ENCODE assay signal across 8 cellular contexts in the genomic region with DNA sequence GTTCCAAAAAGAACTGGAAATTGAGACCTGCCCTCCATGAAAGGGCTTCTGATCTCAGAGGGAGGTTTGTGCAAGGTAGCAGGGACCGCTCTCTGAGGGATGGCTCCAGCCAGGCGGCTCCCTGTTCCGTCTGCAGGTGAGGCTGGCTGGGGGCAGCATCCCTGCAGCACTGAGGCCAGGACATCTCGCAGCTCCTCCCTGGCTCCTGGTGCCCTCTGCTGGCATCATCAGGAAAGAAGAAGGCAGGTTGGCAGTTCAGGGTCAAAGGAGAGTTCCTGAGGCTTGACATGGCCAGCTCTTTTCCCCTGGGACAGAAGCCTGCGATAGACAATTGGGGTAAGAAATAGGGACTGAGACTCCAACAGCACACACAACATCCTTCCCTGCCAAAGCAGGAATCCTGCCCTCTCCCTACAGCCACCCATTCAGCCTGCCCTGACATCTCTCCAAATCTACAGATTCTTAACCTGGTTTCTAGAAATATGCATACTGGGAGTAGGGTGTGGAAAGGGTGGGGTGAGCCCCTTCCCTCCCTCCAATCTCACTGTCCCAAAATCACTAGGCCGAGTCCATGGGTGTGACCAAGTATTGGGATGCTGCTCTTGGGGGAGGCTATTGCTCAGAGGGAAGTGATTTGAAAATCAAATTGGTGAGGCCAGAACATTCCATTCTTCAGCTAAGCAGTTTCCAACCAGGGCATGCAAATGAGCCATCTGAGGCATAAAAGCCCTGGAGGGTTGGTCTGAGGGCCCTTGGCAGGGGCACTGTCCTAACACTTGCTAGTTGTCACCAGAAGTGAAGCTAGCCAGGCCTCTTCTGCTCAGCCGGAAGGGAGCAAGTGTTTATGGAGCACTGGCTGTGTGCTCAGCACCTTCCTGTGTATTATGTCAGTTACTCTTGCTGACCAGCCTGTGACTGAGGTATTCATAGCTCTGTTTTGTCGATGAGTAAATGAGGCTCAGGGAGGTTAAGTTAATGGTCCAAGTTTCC.
DNase-seq lines count a peak whose midpoint lies in the region; ATAC-seq, FAIRE-seq and TF ChIP-seq lines count a peak whose summit lies in the region.

No MANE protein-coding gene starts in this region.

- H3K4me3 Mint-ChIP-seq in natural killer cell treated with Interleukin-12 subunit alpha and Interleukin-12 subunit beta and Interleukin-15 and Interleukin-18, amount 100 ng/mL, for 72 hours, result no peak overlapping the region

- H3K27me3 Mint-ChIP-seq in natural killer cell treated with Interleukin-12 subunit alpha and Interleukin-12 subunit beta and Interleukin-15 and Interleukin-18, amount 100 ng/mL, for 72 hours, result peaks cover 0 to 7% of the 10 kb centered on the region in 2 donors

- ATAC-seq in lower lobe of right lung, result peak; percentile 45 to 86
- no peak for ATAC-seq in natural killer cell treated with Interleukin-12 subunit alpha and Interleukin-12 subunit beta and Interleukin-15 and Interleukin-18, amount 100 ng/mL, for 72 hours
- ATAC-seq in HG02588 (IDR thresholded peaks at IDR 0.05; ENCODE audit: unreplicated experiment), result no peak

- no peaks in the 10 kb centered on the region for H3K9me3 Mint-ChIP-seq in natural killer cell treated with Interleukin-12 subunit alpha and Interleukin-12 subunit beta and Interleukin-15 and Interleukin-18, amount 100 ng/mL, for 72 hours

- H3K4me3 ChIP-seq in lower lobe of right lung, result no peak overlapping the region

- FAIRE-seq in HTR-8/SVneo (lab: Jason Lieb, UNC), result no peak

- no peaks in the 10 kb centered on the region for H3K36me3 Mint-ChIP-seq in natural killer cell treated with Interleukin-12 subunit alpha and Interleukin-12 subunit beta and Interleukin-15 and Interleukin-18, amount 100 ng/mL, for 72 hours

- H3K4me1 ChIP-seq in lower lobe of right lung, result peaks cover 5% of the 10 kb centered on the region

- no peaks in the 10 kb centered on the region for H3K9me3 ChIP-seq in lower lobe of right lung

- intact Hi-C loops in lower lobe of right lung (cut with DNase I), result no loop called here

- no peak for TF ChIP-seq CTCF in lower lobe of right lung (IDR thresholded peaks at IDR 0.05)

- H3K4me1 Mint-ChIP-seq in natural killer cell treated with Interleukin-12 subunit alpha and Interleukin-12 subunit beta and Interleukin-15 and Interleukin-18, amount 100 ng/mL, for 72 hours (ENCODE audit: low read depth in 2 of 2), result no peaks in the 10 kb centered on the region

- DNase-seq in COLO829 (ENCODE audit: low spot score) (peak; percentile 33), HTR-8/SVneo (ENCODE audit: insufficient read length, low spot score) (peak; percentile 31), T47D (ENCODE audit: low read depth in 1 of 2, low spot score in 1 of 2) (peak; percentile 31 to 46), lower lobe of right lung (peak; percentile 66), NCI-H128 (lab: John Stamatoyannopoulos, UW; ENCODE audit: unreplicated experiment) (no peak)
- DNase-seq in natural killer cell treated with Interleukin-12 subunit alpha and Interleukin-12 subunit beta and Interleukin-15 and Interleukin-18, amount 100 ng/mL, for 72 hours (ENCODE audit: low spot score), result no peak
- no peak for DNase-seq in activated CD8-positive, alpha-beta memory T cell treated with anti-CD3 and anti-CD28 coated beads, Interleukin-2, amount 50 U/mL, for 4 hours

- H3K36me3 ChIP-seq in lower lobe of right lung, result no peaks in the 10 kb centered on the region

- no peak overlapping the region for H3K27ac Mint-ChIP-seq in natural killer cell treated with Interleukin-12 subunit alpha and Interleukin-12 subunit beta and Interleukin-15 and Interleukin-18, amount 100 ng/mL, for 72 hours

- in situ Hi-C loops in T47D (cut with HindIII; ENCODE audit: low pct_unique_long_range_greater_than_20kb, low sequenced_read_pairs), result no loop called here

- no peak overlapping the region for H3K27ac ChIP-seq in lower lobe of right lung

- no peaks in the 10 kb centered on the region for H3K27me3 ChIP-seq in lower lobe of right lung (ENCODE audit: low read depth)

Comparison
In these comparisons a context has a peak if more than half of its experiments do, and no peak if none do; other contexts are left out.
1. DNase-seq: peak in COLO829 (single experiment), HTR-8/SVneo (single experiment), T47D (2 of 2) and lower lobe of right lung (single experiment); none in natural killer cell treated with Interleukin-12 subunit alpha and Interleukin-12 subunit beta and Interleukin-15 and Interleukin-18, amount 100 ng/mL, for 72 hours (single experiment), NCI-H128 (single experiment) and activated CD8-positive, alpha-beta memory T cell treated with anti-CD3 and anti-CD28 coated beads, Interleukin-2, amount 50 U/mL, for 4 hours (single experiment).
2. ATAC-seq: peak in lower lobe of right lung (2 of 2); none in natural killer cell treated with Interleukin-12 subunit alpha and Interleukin-12 subunit beta and Interleukin-15 and Interleukin-18, amount 100 ng/mL, for 72 hours (0 of 2) and HG02588 (single experiment).